1 cellular context compared by ENCODE assay signal in genomic region chr3:127775398-127776109, GRCh38.
TF ChIP-seq lines count a peak whose summit lies in the region.

No MANE protein-coding gene starts in this region.

TF ChIP-seq in GM12878, 131 proteins besides CTCF, POLR2A, EP300 and RAD21 (continued from another document):
- TF ChIP-seq ATF2 (IDR thresholded peaks at IDR 0.05; ENCODE audit: low read length): peak; percentile 40; the same call in 1 of the 2 replicates
- TF ChIP-seq MEF2B (IDR thresholded peaks at IDR 0.05; ENCODE audit: partially characterized antibody, poor library complexity, severe bottlenecking): peak; percentile 51
- TF ChIP-seq BCLAF1 (IDR thresholded peaks at IDR 0.05): no peak
- no peak for TF ChIP-seq SPI1 (IDR thresholded peaks at IDR 0.05; ENCODE audit: borderline replicate concordance, insufficient read depth, low read depth, low read length)
- TF ChIP-seq ESRRA (IDR thresholded peaks at IDR 0.05; ENCODE audit: low read length): no peak
- TF ChIP-seq RUNX3 (IDR thresholded peaks at IDR 0.05; ENCODE audit: low read length): peak; percentile 73
- TF ChIP-seq SRF (IDR thresholded peaks at IDR 0.05; ENCODE audit: low read depth in 2 of 2, low read length in 2 of 2): 0 out of 4 replicates have a peak, but pooled peaks of 1 of the 2 experiments have one; percentile 7
- no peak for TF ChIP-seq BMI1 (IDR thresholded peaks at IDR 0.05; ENCODE audit: borderline replicate concordance)
- no peak for TF ChIP-seq ELK1 (IDR thresholded peaks at IDR 0.05; ENCODE audit: low read depth, low read length)
- no peak for TF ChIP-seq HSF1 (IDR thresholded peaks at IDR 0.05; ENCODE audit: low read depth, low read length)
- no peak for TF ChIP-seq USF2 (IDR thresholded peaks at IDR 0.05; ENCODE audit: borderline replicate concordance, low read depth, low read length)
- TF ChIP-seq NBN (IDR thresholded peaks at IDR 0.05): no peak; the same call in 1 of the 2 replicates
- TF ChIP-seq POLR2AphosphoS5 (IDR thresholded peaks at IDR 0.05; ENCODE audit: low read length): no peak
- TF ChIP-seq SMC3 (IDR thresholded peaks at IDR 0.05; ENCODE audit: borderline replicate concordance, low read length): no peak
- TF ChIP-seq PAX5 (IDR thresholded peaks at IDR 0.05; ENCODE audit: borderline replicate concordance, low read depth, low read length): peak; percentile 37; the same call in 1 of the 2 replicates
- TF ChIP-seq, protein P1, sequence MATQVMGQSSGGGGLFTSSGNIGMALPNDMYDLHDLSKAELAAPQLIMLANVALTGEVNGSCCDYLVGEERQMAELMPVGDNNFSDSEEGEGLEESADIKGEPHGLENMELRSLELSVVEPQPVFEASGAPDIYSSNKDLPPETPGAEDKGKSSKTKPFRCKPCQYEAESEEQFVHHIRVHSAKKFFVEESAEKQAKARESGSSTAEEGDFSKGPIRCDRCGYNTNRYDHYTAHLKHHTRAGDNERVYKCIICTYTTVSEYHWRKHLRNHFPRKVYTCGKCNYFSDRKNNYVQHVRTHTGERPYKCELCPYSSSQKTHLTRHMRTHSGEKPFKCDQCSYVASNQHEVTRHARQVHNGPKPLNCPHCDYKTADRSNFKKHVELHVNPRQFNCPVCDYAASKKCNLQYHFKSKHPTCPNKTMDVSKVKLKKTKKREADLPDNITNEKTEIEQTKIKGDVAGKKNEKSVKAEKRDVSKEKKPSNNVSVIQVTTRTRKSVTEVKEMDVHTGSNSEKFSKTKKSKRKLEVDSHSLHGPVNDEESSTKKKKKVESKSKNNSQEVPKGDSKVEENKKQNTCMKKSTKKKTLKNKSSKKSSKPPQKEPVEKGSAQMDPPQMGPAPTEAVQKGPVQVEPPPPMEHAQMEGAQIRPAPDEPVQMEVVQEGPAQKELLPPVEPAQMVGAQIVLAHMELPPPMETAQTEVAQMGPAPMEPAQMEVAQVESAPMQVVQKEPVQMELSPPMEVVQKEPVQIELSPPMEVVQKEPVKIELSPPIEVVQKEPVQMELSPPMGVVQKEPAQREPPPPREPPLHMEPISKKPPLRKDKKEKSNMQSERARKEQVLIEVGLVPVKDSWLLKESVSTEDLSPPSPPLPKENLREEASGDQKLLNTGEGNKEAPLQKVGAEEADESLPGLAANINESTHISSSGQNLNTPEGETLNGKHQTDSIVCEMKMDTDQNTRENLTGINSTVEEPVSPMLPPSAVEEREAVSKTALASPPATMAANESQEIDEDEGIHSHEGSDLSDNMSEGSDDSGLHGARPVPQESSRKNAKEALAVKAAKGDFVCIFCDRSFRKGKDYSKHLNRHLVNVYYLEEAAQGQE (IDR thresholded peaks at IDR 0.05; ENCODE audit: low read depth, low read length): no peak
- no peak for TF ChIP-seq SIN3A (IDR thresholded peaks at IDR 0.05; ENCODE audit: low read depth, low read length)
- TF ChIP-seq NFXL1 (IDR thresholded peaks at IDR 0.05; ENCODE audit: borderline replicate concordance): no peak
- TF ChIP-seq BCL3 (IDR thresholded peaks at IDR 0.05; ENCODE audit: borderline replicate concordance, insufficient read depth, low read depth, low read length, poor library complexity, severe bottlenecking): peak; percentile 59
- peak; percentile 47; the same call in 1 of the 2 replicates for TF ChIP-seq SMARCA5 (IDR thresholded peaks at IDR 0.05)
- peak; percentile 49; the same call in 1 of the 2 replicates for TF ChIP-seq HDGF (IDR thresholded peaks at IDR 0.05)
- no peak for TF ChIP-seq GABPA (IDR thresholded peaks at IDR 0.05; ENCODE audit: low read depth)
- no peak for TF ChIP-seq SREBF2 (IDR thresholded peaks at IDR 0.05; ENCODE audit: low read length)
